8 cellular contexts compared by ENCODE assay signal in genomic region chr2:224039080-224039769, GRCh38. TPM values are rescaled to one million over a fixed set of nuclear protein-coding genes. Genes with fewer than 3 reads are reported as not detected.
DNase-seq lines count a peak whose midpoint lies in the region; ATAC-seq, FAIRE-seq and TF ChIP-seq lines count a peak whose summit lies in the region.

Gene SERPINE2, minus strand, starts transcription at chr2:224039286. Its CDS starts 37,386 bp downstream, at chr2:224001900.

- 1 to 2% (median 1%) methylated on average over 7 to 91 of the region's 91 CpGs; no CpG with 5 or more reads in 1 of the 4 donors for WGBS in adrenal gland, 4 donors

- TF ChIP-seq CTCF in CD8-positive, alpha-beta T cell (IDR thresholded peaks at IDR 0.05) = no peak
- TF ChIP-seq CTCF in adrenal gland (IDR thresholded peaks at IDR 0.05) = peak in 1 of 6 experiments; percentile 6
- TF ChIP-seq CTCF in left ventricle myocardium inferior (IDR thresholded peaks at IDR 0.05; ENCODE audit: borderline replicate concordance) = peak; percentile 50
- no peak for TF ChIP-seq CTCF in vagina (IDR thresholded peaks at IDR 0.05)

- FAIRE-seq in HTR-8/SVneo (lab: Jason Lieb, UNC) = peak; percentile 46

- H3K36me3 Mint-ChIP-seq in CD8-positive, alpha-beta T cell = peaks cover 3% of the 10 kb centered on the region

- DNase-seq in CD8-positive, alpha-beta T cell = peak in 6 of 7 experiments; percentile 19 to 68 (median 46)
- DNase-seq in HTR-8/SVneo (ENCODE audit: insufficient read length, low spot score) (peak; percentile 89), SKM-1 (lab: John Stamatoyannopoulos, UW; ENCODE audit: unreplicated experiment) (peak; percentile 15), adrenal gland (peak in 6 of 7 donors; percentile 4 to 59 (median 26)), left ventricle myocardium inferior (peak; percentile 57), posterior cingulate gyrus (peak; percentile 59 to 94 (median 72)), vagina (ENCODE audit: extremely low spot score in 2 of 2) (peak in 1 of 2 donors; percentile 85)

- peaks cover 43% of the 10 kb centered on the region for H3K27me3 Mint-ChIP-seq in CD8-positive, alpha-beta T cell (ENCODE audit: low read depth)

- peak within 1 kb of the TSS; percentile 65 for H3K27ac Mint-ChIP-seq in CD8-positive, alpha-beta T cell

- peaks cover 25% of the 10 kb centered on the region for H3K4me1 Mint-ChIP-seq in CD8-positive, alpha-beta T cell (ENCODE audit: low read depth)

- ATAC-seq in CD8-positive, alpha-beta T cell = peak; percentile 67
- ATAC-seq in GM19468 (IDR thresholded peaks at IDR 0.05; ENCODE audit: extremely low read depth, unreplicated experiment) = peak; percentile 5

- H3K4me1 ChIP-seq in CD8-positive, alpha-beta T cell (ENCODE audit: insufficient read depth, low read length) = peaks cover 11% of the 10 kb centered on the region
- H3K4me1 ChIP-seq in adrenal gland (replicated peaks in 1 of 2) (peaks cover 0 to 9% of the 10 kb centered on the region in 2 donors), left ventricle myocardium inferior (peaks cover 42% of the 10 kb centered on the region), vagina (peaks cover 9% of the 10 kb centered on the region)

- TF ChIP-seq POLR2A in adrenal gland (IDR thresholded peaks at IDR 0.05) (no peak), vagina (IDR thresholded peaks at IDR 0.05) (peak in 1 of 2 donors; percentile 14)

- H3K4me3 Mint-ChIP-seq in CD8-positive, alpha-beta T cell = peak within 1 kb of the TSS; percentile 97

- no peak within 1 kb of the TSS for H3K27ac ChIP-seq in CD8-positive, alpha-beta T cell (ENCODE audit: low read depth, low read length)
- peak within 1 kb of the TSS in 1 of 5 donors; percentile 49 for H3K27ac ChIP-seq in adrenal gland
- peak within 1 kb of the TSS; percentile 71 for H3K27ac ChIP-seq in left ventricle myocardium inferior (replicated peaks)
- H3K27ac ChIP-seq in vagina = peak within 1 kb of the TSS; percentile 76

- H3K9me3 ChIP-seq in CD8-positive, alpha-beta T cell (ENCODE audit: low read length) = no peaks in the 10 kb centered on the region
- H3K9me3 ChIP-seq in adrenal gland (replicated peaks in 1 of 3) (no peaks in the 10 kb centered on the region), left ventricle myocardium inferior (replicated peaks) (no peaks in the 10 kb centered on the region), vagina (no peaks in the 10 kb centered on the region)

- no peaks in the 10 kb centered on the region for H3K36me3 ChIP-seq in CD8-positive, alpha-beta T cell (ENCODE audit: insufficient read depth, low read length)
- H3K36me3 ChIP-seq in adrenal gland (replicated peaks in 1 of 2) = no peaks in the 10 kb centered on the region
- no peaks in the 10 kb centered on the region for H3K36me3 ChIP-seq in left ventricle myocardium inferior
- H3K36me3 ChIP-seq in vagina = no peaks in the 10 kb centered on the region

- POLR2A ChIA-PET in CD8-positive, alpha-beta T cell (lab: Charles Lee) = interaction anchor here (0.6 kb wide), 1 partner anchor 547 kb away, joined by 3 read pairs; no protein-coding TSS in a partner anchor

- no peaks in the 10 kb centered on the region for H3K27me3 ChIP-seq in CD8-positive, alpha-beta T cell (ENCODE audit: insufficient read depth, low read length)
- peaks cover 24% of the 10 kb centered on the region for H3K27me3 ChIP-seq in adrenal gland
- H3K27me3 ChIP-seq in left ventricle myocardium inferior (ENCODE audit: low read depth) = peaks cover 94% of the 10 kb centered on the region
- H3K27me3 ChIP-seq in vagina = no peaks in the 10 kb centered on the region

- intact Hi-C loops in CD8-positive, alpha-beta T cell (cut with DNase I, micrococcal nuclease) = loop anchor here in 1 of 2 experiments (2.0 kb wide), 3 partner anchors 14 to 82 kb away; partner anchors contain the start of gene MRPL44
- intact Hi-C loops in adrenal gland (cut with DNase I) (no loop called here), left ventricle myocardium inferior (cut with micrococcal nuclease) (no loop called here), posterior cingulate gyrus (cut with DNase I) (loop anchor here (1.0 to 5.0 kb wide), 3 partner anchors 42 to 245 kb away; no protein-coding TSS in a partner anchor), vagina (cut with DNase I) (no loop called here)

- CTCF ChIA-PET in CD8-positive, alpha-beta T cell (lab: Charles Lee) = interaction anchor here (1.3 kb wide), 1 partner anchor 46 kb away, joined by 4 read pairs; no protein-coding TSS in a partner anchor

- no peaks in the 10 kb centered on the region for H3K9me3 Mint-ChIP-seq in CD8-positive, alpha-beta T cell

- H3K4me3 ChIP-seq in CD8-positive, alpha-beta T cell (ENCODE audit: low read depth, low read length) = peak within 1 kb of the TSS; percentile 39
- peak within 1 kb of the TSS in 3 of 4 donors; percentile 7 to 71 (median 60) for H3K4me3 ChIP-seq in adrenal gland
- H3K4me3 ChIP-seq in left ventricle myocardium inferior = peak within 1 kb of the TSS; percentile 77
- peak within 1 kb of the TSS; percentile 60 to 86 for H3K4me3 ChIP-seq in vagina

RNA-seq across cellular contexts. Expression of gene SERPINE2, which starts in this region (rescaled TPM):
- total RNA-seq in CD8-positive, alpha-beta T cell = 1 to 10 TPM; 2.8 to 4.8 TPM
- total RNA-seq in adrenal gland (10 to 100 TPM in 5 of 8 donors, 1 to 10 TPM in 3; 6.2 to 30.8 (median 14.5) TPM), left ventricle myocardium inferior (9.8 TPM), vagina (52.3 TPM)
- 10 to 100 TPM; 13.2 to 23.9 (median 17.0) TPM for polyA plus RNA-seq in adrenal gland
